1 cellular context compared by ENCODE assay signal in the genomic region with DNA sequence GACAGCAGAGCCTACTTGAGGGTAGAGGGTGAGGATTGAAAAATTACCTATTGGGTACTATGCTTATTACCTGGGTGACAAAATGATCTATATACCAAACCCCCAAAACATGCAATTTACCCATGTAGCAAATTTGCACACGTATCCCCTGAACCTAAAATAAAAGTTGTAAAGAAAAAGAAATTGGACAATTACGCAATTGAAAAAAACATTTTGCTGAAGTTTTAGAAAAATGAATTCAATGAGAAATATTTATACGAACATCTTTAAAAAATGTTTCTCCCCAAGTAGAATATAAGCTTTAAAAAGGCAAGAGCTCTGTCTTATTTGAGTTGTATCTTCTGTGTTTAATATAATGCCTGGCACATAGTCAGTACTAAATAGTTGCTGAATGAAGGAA.
TF ChIP-seq lines count a peak whose summit lies in the region.

No MANE protein-coding gene starts in this region.

TF ChIP-seq in liver, 16 proteins besides CTCF, POLR2A, EP300 and RAD21:
- TF ChIP-seq, protein P1, sequence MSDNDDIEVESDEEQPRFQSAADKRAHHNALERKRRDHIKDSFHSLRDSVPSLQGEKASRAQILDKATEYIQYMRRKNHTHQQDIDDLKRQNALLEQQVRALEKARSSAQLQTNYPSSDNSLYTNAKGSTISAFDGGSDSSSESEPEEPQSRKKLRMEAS (IDR thresholded peaks at IDR 0.05): peak; percentile 16
- TF ChIP-seq SP1 (IDR thresholded peaks at IDR 0.05) (no peak), TAF1 (conservative IDR thresholded peaks at IDR 0.05) (no peak), RXRA (IDR thresholded peaks at IDR 0.05) (no peak), HNF4G (IDR thresholded peaks at IDR 0.05) (no peak), JUND (IDR thresholded peaks at IDR 0.05) (no peak), HNF4A (conservative IDR thresholded peaks at IDR 0.05) (no peak), FOXA1 (IDR thresholded peaks at IDR 0.05) (no peak)
